Comparison of ENCODE assay signal across 21 cellular contexts in the genomic region with DNA sequence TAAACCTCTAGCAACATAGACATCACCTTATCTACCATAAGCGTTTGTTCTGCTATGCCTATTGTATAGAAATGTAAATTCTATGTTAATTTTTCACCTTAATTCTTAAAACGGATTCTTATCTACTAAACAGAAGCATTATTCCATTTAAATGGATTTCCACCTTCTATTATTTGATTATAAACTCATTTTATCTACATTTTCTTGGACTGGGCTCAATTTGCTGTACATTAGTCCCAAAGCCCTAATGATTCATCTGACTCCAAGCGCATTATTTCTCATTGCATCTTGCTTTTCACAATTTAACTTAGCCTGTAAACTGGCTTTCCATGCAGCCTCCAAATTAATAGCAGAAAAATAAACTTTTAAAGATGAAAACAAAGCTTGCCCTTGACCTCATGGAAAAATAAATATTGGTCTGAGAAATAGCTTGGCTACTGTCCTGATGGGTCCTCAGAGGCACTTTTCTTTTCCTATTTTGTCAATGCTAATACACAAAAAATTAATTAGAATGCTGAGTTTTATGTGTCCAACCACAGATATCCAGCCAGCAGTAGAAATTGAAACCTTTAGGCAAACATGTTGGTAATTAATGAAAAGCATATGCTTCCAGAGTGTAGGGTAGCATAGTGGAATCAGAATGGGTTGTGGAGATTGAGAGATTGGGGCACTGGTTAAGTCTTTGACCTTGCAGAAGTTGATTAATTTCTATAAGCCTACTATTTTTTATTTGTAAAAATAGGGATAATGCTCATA.
DNase-seq lines count a peak whose midpoint lies in the region; ATAC-seq and TF ChIP-seq lines count a peak whose summit lies in the region.
"Had no signal": no experiment of that assay in that cellular context is flagged by ENCODE, and none has a peak within 500 bp of the region (broad histone marks: within the 10 kb centered on the region; RNA-seq: fewer than 3 reads in every experiment).

No MANE protein-coding gene starts in this region.

- H3K9me2 ChIP-seq in OCI-LY7 (ENCODE audit: insufficient read depth, low read length), result no peaks in the 10 kb centered on the region

- H3K36me3 ChIP-seq in OCI-LY7 (ENCODE audit: insufficient read depth, low read length) (no peaks in the 10 kb centered on the region), colonic mucosa (no peaks in the 10 kb centered on the region)

- CTCF ChIA-PET in OCI-LY7 (lab: Charles Lee; ENCODE audit: unreplicated experiment), result no interaction called here

- TF ChIP-seq CTCF in fibroblast of mammary gland (conservative IDR thresholded peaks at IDR 0.05; ENCODE audit: control insufficient read depth, insufficient read depth, low read depth, low read length), result no peak
- TF ChIP-seq CTCF in OCI-LY7 (conservative IDR thresholded peaks at IDR 0.05; ENCODE audit: low read length), result no peak
- TF ChIP-seq CTCF in colonic mucosa (IDR thresholded peaks at IDR 0.05), result no peak

- no peak overlapping the region for H3K27ac ChIP-seq in OCI-LY7 (ENCODE audit: low read depth, low read length, poor library complexity, severe bottlenecking)
- H3K27ac ChIP-seq in colonic mucosa, result no peak overlapping the region
- H3K27ac ChIP-seq: C4-2B had no signal

- intact Hi-C loops in OCI-LY7 (cut with micrococcal nuclease; ENCODE audit: unreplicated experiment), result no loop called here
- intact Hi-C loops in colonic mucosa (cut with DNase I), result no loop called here

- H3K9me3 ChIP-seq in OCI-LY7 (ENCODE audit: low read length) (no peaks in the 10 kb centered on the region), colonic mucosa (no peaks in the 10 kb centered on the region)

- POLR2A ChIA-PET in OCI-LY7 (lab: Charles Lee), result no interaction called here

- no peak overlapping the region for H3K4me3 ChIP-seq in fibroblast of mammary gland (ENCODE audit: control insufficient read depth, low read depth, low read length)
- H3K4me3 ChIP-seq in OCI-LY7 (ENCODE audit: low read depth, low read length, poor library complexity, severe bottlenecking), result no peak overlapping the region
- no peak overlapping the region for H3K4me3 ChIP-seq in colonic mucosa

- no TSS peak for BruUV-seq in OCI-LY7 (replicated peaks; lab: Mats Ljungman, UMichigan)

- no peak overlapping the region for H2AFZ ChIP-seq in OCI-LY7 (ENCODE audit: low read length)

- H3K4me2 ChIP-seq in OCI-LY7 (ENCODE audit: low read length), result no peak overlapping the region

- H3K9ac ChIP-seq in colonic mucosa (ENCODE audit: low read depth in 2 of 2, low read length in 2 of 2), result no peak overlapping the region

- ATAC-seq in GM19023 (IDR thresholded peaks at IDR 0.05; ENCODE audit: unreplicated experiment), result no peak
- ATAC-seq in HG02973 (IDR thresholded peaks at IDR 0.05; ENCODE audit: unreplicated experiment), result no peak

- no peaks in the 10 kb centered on the region for H3K79me2 ChIP-seq in OCI-LY7 (ENCODE audit: insufficient read depth, low read depth, low read length)

- DNase-seq in GM04504 (ENCODE audit: low read depth), result peak; percentile 12
- peak; percentile 11 for DNase-seq in SK-N-DZ (ENCODE audit: low spot score)
- peak; percentile 26 for DNase-seq in fibroblast of mammary gland (ENCODE audit: low read depth)
- no peak for DNase-seq in OCI-LY7 (ENCODE audit: low spot score)
- no peak for DNase-seq in colonic mucosa
- DNase-seq: ACHN; AML-193; Calu3; CD8-positive, alpha-beta memory T cell; DMS153; MV-4-11; NCI-H1417; NCI-H1694 treated with DMSO at 0.1 percent for 48 hours; NCI-H2081 treated with DMSO at 0.1 percent for 48 hours; NCI-H510A; NCI-H774; OCI-M1; Right ventricle myocardium superior had no signal

- no peaks in the 10 kb centered on the region for H4K20me1 ChIP-seq in OCI-LY7 (ENCODE audit: insufficient read depth, low read length)

- H3K4me1 ChIP-seq in OCI-LY7 (ENCODE audit: insufficient read depth, low read length, poor library complexity, severe bottlenecking) (no peaks in the 10 kb centered on the region), colonic mucosa (no peaks in the 10 kb centered on the region)

- no peaks in the 10 kb centered on the region for H3K27me3 ChIP-seq in colonic mucosa

Comparison
In these comparisons a context has a peak if more than half of its experiments do, and no peak if none do; other contexts are left out.
1. DNase-seq: peak in GM04504 (single experiment), SK-N-DZ (single experiment) and fibroblast of mammary gland (single experiment); none in OCI-LY7 (single experiment) and colonic mucosa (single experiment).